In genomic region chr2:175600024-175600831, GRCh38 we compare ENCODE assay signal across 13 cellular contexts.
DNase-seq lines count a peak whose midpoint lies in the region; ATAC-seq and TF ChIP-seq lines count a peak whose summit lies in the region.
"Had no signal": no experiment of that assay in that cellular context is flagged by ENCODE, and none has a peak within 500 bp of the region (broad histone marks: within the 10 kb centered on the region; RNA-seq: fewer than 3 reads in every experiment).

No MANE protein-coding gene starts in this region.

- DNase-seq in HS-5 (ENCODE audit: low read depth): peak; percentile 90
- peak; percentile 47 for DNase-seq in amniotic stem cell (lab: John Stamatoyannopoulos, UW)
- DNase-seq in islet precursor cell: peak; percentile 73
- DNase-seq in tibial artery: peak; percentile 34 to 66
- DNase-seq in CD14-positive monocyte (ENCODE audit: low spot score): no peak
- no peak for DNase-seq in NCI-H187 treated with DMSO at 0.1 percent for 48 hours (lab: John Stamatoyannopoulos, UW)
- DNase-seq: activated CD4-positive, alpha-beta T cell treated with anti-CD3 and anti-CD28 coated beads for 4 hours; mucosa of descending colon; NCI-H1092 treated with DMSO at 0.1 percent for 48 hours had no signal

- no peaks in the 10 kb centered on the region for H3K36me3 Mint-ChIP-seq in CD14-positive monocyte

- H3K4me3 ChIP-seq in tibial artery: no peak overlapping the region
- H3K4me3 ChIP-seq: mucosa of descending colon, thoracic aorta had no signal

- no peak overlapping the region for H3K4me3 Mint-ChIP-seq in CD14-positive monocyte

- intact Hi-C loops in tibial artery (cut with DNase I; ENCODE audit: low total_unique reads): no loop called here
- intact Hi-C loops in CD14-positive monocyte (cut with micrococcal nuclease): no loop called here

- H3K9me3 Mint-ChIP-seq in CD14-positive monocyte: peaks cover 0 to 4% (median 0%) of the 10 kb centered on the region in 7 donors

- peaks cover 0 to 17% (median 8%) of the 10 kb centered on the region in 4 donors for H3K4me1 ChIP-seq in tibial artery
- H3K4me1 ChIP-seq: foreskin keratinocyte had no signal

- H3K27ac ChIP-seq in tibial artery: peak overlapping the region in 1 of 2 donors; percentile 34
- H3K27ac ChIP-seq: foreskin keratinocyte, thoracic aorta had no signal

- no peaks in the 10 kb centered on the region for H3K27me3 Mint-ChIP-seq in CD14-positive monocyte (ENCODE audit: low read depth in 3 of 3)

- ATAC-seq in HG03432 (IDR thresholded peaks at IDR 0.05; ENCODE audit: unreplicated experiment): no peak
- no peak for ATAC-seq in GM18907 (IDR thresholded peaks at IDR 0.05; ENCODE audit: unreplicated experiment)
- ATAC-seq: foreskin keratinocyte, mucosa of descending colon had no signal

- no peaks in the 10 kb centered on the region for H3K4me1 Mint-ChIP-seq in CD14-positive monocyte

- no peaks in the 10 kb centered on the region for H3K27me3 ChIP-seq in tibial artery
- H3K27me3 ChIP-seq: foreskin keratinocyte had no signal

- H3K36me3 ChIP-seq in tibial artery: no peaks in the 10 kb centered on the region
- H3K36me3 ChIP-seq: thoracic aorta had no signal

- TF ChIP-seq CTCF in tibial artery (IDR thresholded peaks at IDR 0.05): no peak
- TF ChIP-seq CTCF in CD14-positive monocyte (IDR thresholded peaks at IDR 0.05): no peak

- no peak overlapping the region for H3K27ac Mint-ChIP-seq in CD14-positive monocyte

- H3K9me3 ChIP-seq in tibial artery: no peaks in the 10 kb centered on the region
- H3K9me3 ChIP-seq: mucosa of descending colon, thoracic aorta had no signal

Comparison
In these comparisons a context has a peak if more than half of its experiments do, and no peak if none do; other contexts are left out.
1. DNase-seq: peak in HS-5 (single experiment), amniotic stem cell (single experiment), islet precursor cell (single experiment) and tibial artery (2 of 2); none in CD14-positive monocyte (single experiment) and NCI-H187 treated with DMSO at 0.1 percent for 48 hours (single experiment).